ENCODE assay signal across 15 cellular contexts in the genomic region with DNA sequence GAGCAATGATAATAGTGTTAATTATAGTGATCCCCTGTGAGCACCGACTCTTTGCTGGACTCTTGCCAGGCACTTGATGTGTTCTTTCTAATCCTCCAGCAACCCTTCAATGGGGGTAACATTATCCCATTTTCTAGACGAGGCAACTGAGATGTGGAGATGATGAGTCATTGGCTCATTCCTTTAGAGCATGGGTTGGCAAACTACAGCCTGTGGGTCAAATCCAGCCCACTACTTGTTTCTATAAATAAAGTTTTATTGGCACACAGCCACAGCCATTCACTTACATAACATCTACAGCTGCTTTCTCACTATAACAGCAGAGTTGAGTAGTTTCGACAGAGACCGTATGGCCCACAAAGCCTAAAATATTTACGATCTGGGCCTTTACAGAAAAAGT.
DNase-seq lines count a peak whose midpoint lies in the region; ATAC-seq lines count a peak whose summit lies in the region.
"Had no signal": no experiment of that assay in that cellular context is flagged by ENCODE, and none has a peak within 500 bp of the region (broad histone marks: within the 10 kb centered on the region; RNA-seq: fewer than 3 reads in every experiment).

No MANE protein-coding gene starts in this region.

- DNase-seq in EH (ENCODE audit: low read depth) (peak; percentile 83), LHCN-M2 (ENCODE audit: low read depth) (peak; percentile 48), amniotic epithelial cell (ENCODE audit: low read depth) (peak; percentile 23), lung microvascular endothelial cell (ENCODE audit: low read depth in 2 of 2) (peak; percentile 3 to 5), cardiac septum (ENCODE audit: low spot score) (no peak), OCI-M2 (lab: John Stamatoyannopoulos, UW; ENCODE audit: unreplicated experiment) (no peak)
- DNase-seq: activated naive CD4-positive, alpha-beta T cell treated with anti-CD3 and anti-CD28 coated beads, Interleukin-2, amount 10 ng/mL, durations not matched to agents 7 days and 5 days; left lung; NCI-H2081; nephron progenitor cell; OCI-M1; retina; upper lobe of right lung had no signal

- intact Hi-C loops in cardiac septum (cut with DNase I): no loop called here

- ATAC-seq in HG03280 (IDR thresholded peaks at IDR 0.05; ENCODE audit: unreplicated experiment): no peak
- ATAC-seq: left lung, upper lobe of right lung, WTC11 had no signal

Comparison
In these comparisons a context has a peak if more than half of its experiments do, and no peak if none do; other contexts are left out.
1. DNase-seq: peak in EH (single experiment), LHCN-M2 (single experiment), amniotic epithelial cell (single experiment) and lung microvascular endothelial cell (2 of 2); none in cardiac septum (single experiment) and OCI-M2 (single experiment).